10 cellular contexts compared by ENCODE assay signal in genomic region chr2:237025090-237025865, GRCh38.
DNase-seq lines count a peak whose midpoint lies in the region; ATAC-seq and TF ChIP-seq lines count a peak whose summit lies in the region.
"Had no signal": no experiment of that assay in that cellular context is flagged by ENCODE, and none has a peak within 500 bp of the region (broad histone marks: within the 10 kb centered on the region; RNA-seq: fewer than 3 reads in every experiment).

No MANE protein-coding gene starts in this region.

- no peak overlapping the region for H2AK5ac ChIP-seq in mesenchymal stem cell (ENCODE audit: low read length, severe bottlenecking)

- ATAC-seq in HG02981 (IDR thresholded peaks at IDR 0.05; ENCODE audit: unreplicated experiment): no peak
- ATAC-seq in HG03565 (IDR thresholded peaks at IDR 0.05; ENCODE audit: unreplicated experiment): no peak
- ATAC-seq: activated T-helper 17 cell treated with anti-CD3 and anti-CD28 coated beads, Interleukin-2, amount 50 U/mL, for 72 hours had no signal

- H4K8ac ChIP-seq in mesenchymal stem cell (ENCODE audit: low read length): no peak overlapping the region

- H2BK12ac ChIP-seq in mesenchymal stem cell (ENCODE audit: low read length in 2 of 2): no peak overlapping the region

- H2BK5ac ChIP-seq in mesenchymal stem cell (ENCODE audit: low read depth, low read length, poor library complexity, severe bottlenecking): no peak overlapping the region

- H3K9me3 ChIP-seq in mesenchymal stem cell (ENCODE audit: control insufficient read depth, low read length): peaks cover 6% of the 10 kb centered on the region

- DNase-seq in AG08395 (ENCODE audit: low spot score) (peak; percentile 90), LHCN-M2 (ENCODE audit: low read depth) (peak; percentile 77), cardiac fibroblast (ENCODE audit: low read depth in 2 of 2) (peak; percentile 70 to 84), mesenchymal stem cell (peak; percentile 90), RPMI8226 (no peak), germinal center (ENCODE audit: low spot score) (no peak)
- DNase-seq: NCI-H1436 had no signal

- no peaks in the 10 kb centered on the region for H3K79me1 ChIP-seq in mesenchymal stem cell (replicated peaks; ENCODE audit: low read length, poor library complexity, severe bottlenecking)

- H3K4me3 ChIP-seq in cardiac fibroblast (replicated peaks in 1 of 2; ENCODE audit: low read depth in 2 of 2, low read length in 2 of 2) (no peak overlapping the region), mesenchymal stem cell (ENCODE audit: insufficient read depth in 1 of 2, low read depth in 1 of 2, low read length in 2 of 2) (no peak overlapping the region)

- no peak for TF ChIP-seq CTCF in cardiac fibroblast (IDR thresholded peaks at IDR 0.05; ENCODE audit: low read depth, low read length)

- peak overlapping the region; percentile 61 for H3K9ac ChIP-seq in mesenchymal stem cell (ENCODE audit: low read length)

- peak overlapping the region; percentile 56 for H2BK15ac ChIP-seq in mesenchymal stem cell (ENCODE audit: low read depth, poor library complexity, severe bottlenecking)

- peak overlapping the region in 1 of 2 experiments; percentile 5 for H3K14ac ChIP-seq in mesenchymal stem cell (ENCODE audit: low read length in 2 of 2)

- no peak overlapping the region for H3K27ac ChIP-seq in mesenchymal stem cell (ENCODE audit: low read length, poor library complexity, severe bottlenecking)

- H3K27me3 ChIP-seq in mesenchymal stem cell (ENCODE audit: control insufficient read depth in 1 of 2, insufficient read depth in 1 of 2, low read length in 2 of 2): peaks cover 0 to 6% of the 10 kb centered on the region in 2 experiments

- no peak overlapping the region for H3K23ac ChIP-seq in mesenchymal stem cell (ENCODE audit: low read length in 2 of 2)

- H2AFZ ChIP-seq in mesenchymal stem cell (ENCODE audit: low read depth, low read length): no peak overlapping the region

- no peak overlapping the region for H3K18ac ChIP-seq in mesenchymal stem cell (ENCODE audit: low read depth in 1 of 2, low read length in 2 of 2)

- H2BK120ac ChIP-seq in mesenchymal stem cell (ENCODE audit: low read depth, low read length): no peak overlapping the region

- no peak overlapping the region for H3K4ac ChIP-seq in mesenchymal stem cell (ENCODE audit: low read depth in 1 of 2, low read length in 2 of 2)

- 61% methylated on average over 10 of the region's 10 CpGs for WGBS in mesenchymal stem cell

- H4K91ac ChIP-seq in mesenchymal stem cell (ENCODE audit: low read length): no peak overlapping the region

- no peak overlapping the region for H3K4me2 ChIP-seq in mesenchymal stem cell (ENCODE audit: low read length, poor library complexity, severe bottlenecking)

- H3K4me1 ChIP-seq in mesenchymal stem cell (ENCODE audit: control insufficient read depth, insufficient read depth, low read depth, low read length): peaks cover 8% of the 10 kb centered on the region

- no peaks in the 10 kb centered on the region for H3K36me3 ChIP-seq in mesenchymal stem cell (ENCODE audit: control insufficient read depth in 1 of 2, insufficient read depth in 2 of 2, low read depth in 1 of 2, low read length in 2 of 2)

Comparison
In these comparisons a context has a peak if more than half of its experiments do, and no peak if none do; other contexts are left out.
1. DNase-seq: peak in AG08395 (single experiment), LHCN-M2 (single experiment), cardiac fibroblast (2 of 2) and mesenchymal stem cell (single experiment); none in RPMI8226 (single experiment) and germinal center (single experiment).